In genomic region chr11:3109921-3110706, GRCh38 we compare ENCODE assay signal across 1 cellular context.
A peak's percentile ranks its signal among the peaks of the same experiment; 100 is the strongest.
TF ChIP-seq lines count a peak whose summit lies in the region.

No MANE protein-coding gene starts in this region.

TF ChIP-seq in HCT116, 20 proteins besides CTCF, POLR2A, EP300 and RAD21:
- TF ChIP-seq, protein P1, sequence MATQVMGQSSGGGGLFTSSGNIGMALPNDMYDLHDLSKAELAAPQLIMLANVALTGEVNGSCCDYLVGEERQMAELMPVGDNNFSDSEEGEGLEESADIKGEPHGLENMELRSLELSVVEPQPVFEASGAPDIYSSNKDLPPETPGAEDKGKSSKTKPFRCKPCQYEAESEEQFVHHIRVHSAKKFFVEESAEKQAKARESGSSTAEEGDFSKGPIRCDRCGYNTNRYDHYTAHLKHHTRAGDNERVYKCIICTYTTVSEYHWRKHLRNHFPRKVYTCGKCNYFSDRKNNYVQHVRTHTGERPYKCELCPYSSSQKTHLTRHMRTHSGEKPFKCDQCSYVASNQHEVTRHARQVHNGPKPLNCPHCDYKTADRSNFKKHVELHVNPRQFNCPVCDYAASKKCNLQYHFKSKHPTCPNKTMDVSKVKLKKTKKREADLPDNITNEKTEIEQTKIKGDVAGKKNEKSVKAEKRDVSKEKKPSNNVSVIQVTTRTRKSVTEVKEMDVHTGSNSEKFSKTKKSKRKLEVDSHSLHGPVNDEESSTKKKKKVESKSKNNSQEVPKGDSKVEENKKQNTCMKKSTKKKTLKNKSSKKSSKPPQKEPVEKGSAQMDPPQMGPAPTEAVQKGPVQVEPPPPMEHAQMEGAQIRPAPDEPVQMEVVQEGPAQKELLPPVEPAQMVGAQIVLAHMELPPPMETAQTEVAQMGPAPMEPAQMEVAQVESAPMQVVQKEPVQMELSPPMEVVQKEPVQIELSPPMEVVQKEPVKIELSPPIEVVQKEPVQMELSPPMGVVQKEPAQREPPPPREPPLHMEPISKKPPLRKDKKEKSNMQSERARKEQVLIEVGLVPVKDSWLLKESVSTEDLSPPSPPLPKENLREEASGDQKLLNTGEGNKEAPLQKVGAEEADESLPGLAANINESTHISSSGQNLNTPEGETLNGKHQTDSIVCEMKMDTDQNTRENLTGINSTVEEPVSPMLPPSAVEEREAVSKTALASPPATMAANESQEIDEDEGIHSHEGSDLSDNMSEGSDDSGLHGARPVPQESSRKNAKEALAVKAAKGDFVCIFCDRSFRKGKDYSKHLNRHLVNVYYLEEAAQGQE (IDR thresholded peaks at IDR 0.05; ENCODE audit: low read depth) = no peak
- TF ChIP-seq ZNF274 (IDR thresholded peaks at IDR 0.05; ENCODE audit: low read depth, low read length) = no peak
- TF ChIP-seq FOSL1 (IDR thresholded peaks at IDR 0.05; ENCODE audit: low read depth) = no peak
- TF ChIP-seq, protein P2, sequence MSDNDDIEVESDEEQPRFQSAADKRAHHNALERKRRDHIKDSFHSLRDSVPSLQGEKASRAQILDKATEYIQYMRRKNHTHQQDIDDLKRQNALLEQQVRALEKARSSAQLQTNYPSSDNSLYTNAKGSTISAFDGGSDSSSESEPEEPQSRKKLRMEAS (IDR thresholded peaks at IDR 0.05) = peak; percentile 19; the same call in 1 of the 2 replicates
- TF ChIP-seq EZH2 (IDR thresholded peaks at IDR 0.05) = no peak
- no peak for TF ChIP-seq POLR2AphosphoS5 (IDR thresholded peaks at IDR 0.05; ENCODE audit: low read depth, low read length)
- TF ChIP-seq TCF7L2 (IDR thresholded peaks at IDR 0.05; ENCODE audit: borderline replicate concordance, extremely low read depth, insufficient read depth, insufficient read length) = no peak
TF ChIP-seq in HCT116: peak in this region for 1.
